ENCODE assay signal across 24 cellular contexts in genomic region chr11:34865261-34865660, GRCh38.
"Had no signal": no experiment of that assay in that cellular context is flagged by ENCODE, and none has a peak within 500 bp of the region (broad histone marks: within the 10 kb centered on the region; RNA-seq: fewer than 3 reads in every experiment).

No MANE protein-coding gene starts in this region.

- H3K27ac ChIP-seq: foreskin keratinocyte, left ventricle myocardium inferior, neutrophil, ovary, prostate gland, right atrium auricular region, thoracic aorta, upper lobe of right lung had no signal

- FAIRE-seq: endometrium, kidney had no signal

- H3K27me3 Mint-ChIP-seq: activated CD4-positive, alpha-beta memory T cell treated with anti-CD3 and anti-CD28 coated beads for 36 hours had no signal

- H3K9me3 Mint-ChIP-seq: activated CD4-positive, alpha-beta memory T cell treated with anti-CD3 and anti-CD28 coated beads for 36 hours; activated naive CD4-positive, alpha-beta T cell treated with anti-CD3 and anti-CD28 coated beads for 36 hours; activated naive CD8-positive, alpha-beta T cell treated with anti-CD3 and anti-CD28 coated beads, Interleukin-2, amount 10 ng/mL, durations not matched to agents 7 days and 5 days; activated T-cell treated with anti-CD3 and anti-CD28 coated beads, Interleukin-2, amount 50 U/mL, for 72 hours; nephron had no signal

- H3K36me3 ChIP-seq: left ventricle myocardium inferior, neutrophil, ovary, prostate gland, right atrium auricular region, thoracic aorta, upper lobe of right lung had no signal

- H3K36me3 Mint-ChIP-seq: activated CD4-positive, alpha-beta memory T cell treated with anti-CD3 and anti-CD28 coated beads for 36 hours; activated naive CD8-positive, alpha-beta T cell treated with anti-CD3 and anti-CD28 coated beads, Interleukin-2, amount 10 ng/mL, durations not matched to agents 7 days and 5 days had no signal

- H3K4me1 Mint-ChIP-seq: activated naive CD8-positive, alpha-beta T cell treated with anti-CD3 and anti-CD28 coated beads, Interleukin-2, amount 10 ng/mL, durations not matched to agents 7 days and 5 days; mesothelial cell of epicardium had no signal

- H3K4me3 Mint-ChIP-seq: activated CD4-positive, alpha-beta memory T cell treated with anti-CD3 and anti-CD28 coated beads for 36 hours; activated naive CD4-positive, alpha-beta T cell treated with anti-CD3 and anti-CD28 coated beads for 36 hours; activated naive CD8-positive, alpha-beta T cell treated with anti-CD3 and anti-CD28 coated beads, Interleukin-2, amount 10 ng/mL, durations not matched to agents 7 days and 5 days; activated T-cell treated with anti-CD3 and anti-CD28 coated beads, Interleukin-2, amount 50 U/mL, for 72 hours; mesothelial cell of epicardium; nephron had no signal

- H3K4me1 ChIP-seq: foreskin keratinocyte, prostate gland, right atrium auricular region had no signal

- ATAC-seq: activated T-cell treated with anti-CD3 and anti-CD28 coated beads, Interleukin-2, amount 50 U/mL, for 72 hours; foreskin keratinocyte had no signal

- H3K27me3 ChIP-seq: foreskin keratinocyte, neutrophil, ovary, right atrium auricular region, upper lobe of right lung had no signal

- DNase-seq: activated CD4-positive, alpha-beta memory T cell treated with anti-CD3 and anti-CD28 coated beads for 36 hours; activated CD4-positive, alpha-beta T cell treated with anti-CD3 and anti-CD28 coated beads for 48 hours; activated CD4-positive, CD25-positive, alpha-beta regulatory T cell; activated effector memory CD4-positive, alpha-beta T cell treated with Interleukin-2 at 50 U/mL for 16 hours; activated naive CD4-positive, alpha-beta T cell treated with anti-CD3 and anti-CD28 coated beads for 36 hours; activated naive CD8-positive, alpha-beta T cell treated with anti-CD3 and anti-CD28 coated beads, Interleukin-2, amount 10 ng/mL, durations not matched to agents 7 days and 5 days; activated T-cell treated with anti-CD3 and anti-CD28 coated beads, Interleukin-2, amount 50 U/mL, for 72 hours; effector CD4-positive, alpha-beta T cell; erythroblast; kidney; left ventricle myocardium inferior; ovary; stimulated activated CD4-positive, alpha-beta T cell treated with anti-CD3 and anti-CD28 coated beads, Interleukin-4, amount 100 ng/mL, for 24 hours; stimulated activated naive CD4-positive, alpha-beta T cell treated with Interleukin-2 at 50 U/mL for 16 hours; T-helper 9 cell; upper lobe of right lung had no signal

- H3K4me3 ChIP-seq: left ventricle myocardium inferior, ovary, prostate gland, right atrium auricular region, thoracic aorta, upper lobe of right lung had no signal

- H3K9me3 ChIP-seq: left ventricle myocardium inferior, neutrophil, prostate gland, right atrium auricular region, thoracic aorta, upper lobe of right lung had no signal

- H3K27ac Mint-ChIP-seq: activated CD4-positive, alpha-beta memory T cell treated with anti-CD3 and anti-CD28 coated beads for 36 hours; activated naive CD4-positive, alpha-beta T cell treated with anti-CD3 and anti-CD28 coated beads for 36 hours; activated naive CD8-positive, alpha-beta T cell treated with anti-CD3 and anti-CD28 coated beads, Interleukin-2, amount 10 ng/mL, durations not matched to agents 7 days and 5 days; activated T-cell treated with anti-CD3 and anti-CD28 coated beads, Interleukin-2, amount 50 U/mL, for 72 hours; mesothelial cell of epicardium; nephron had no signal
